13 cellular contexts compared by ENCODE assay signal in genomic region chr4:105572296-105572695, GRCh38.
A peak's percentile ranks its signal among the peaks of the same experiment; 100 is the strongest.
DNase-seq lines count a peak whose midpoint lies in the region; ATAC-seq lines count a peak whose summit lies in the region.
"Had no signal": no experiment of that assay in that cellular context is flagged by ENCODE, and none has a peak within 500 bp of the region (broad histone marks: within the 10 kb centered on the region; RNA-seq: fewer than 3 reads in every experiment).

No MANE protein-coding gene starts in this region.

- ATAC-seq in GM19463 (IDR thresholded peaks at IDR 0.05; ENCODE audit: unreplicated experiment) (peak; percentile 68), HG03432 (IDR thresholded peaks at IDR 0.05; ENCODE audit: unreplicated experiment) (peak; percentile 87), HG03095 (IDR thresholded peaks at IDR 0.05; ENCODE audit: unreplicated experiment) (no peak)
- ATAC-seq: A549; CD8-positive, alpha-beta T cell; HepG2 had no signal

- DNase-seq in NCI-H2029 treated with DMSO at 0.1 percent for 48 hours (lab: John Stamatoyannopoulos, UW) (peak; percentile 39), NCI-H2029 (lab: John Stamatoyannopoulos, UW) (no peak), NCI-H748 treated with DMSO at 0.1 percent for 48 hours (lab: John Stamatoyannopoulos, UW) (peak; percentile 20), NAMALWA (ENCODE audit: low spot score) (no peak), COLO668 (lab: John Stamatoyannopoulos, UW; ENCODE audit: unreplicated experiment) (no peak)
- DNase-seq: BE2C; Caco-2; CD8-positive, alpha-beta T cell had no signal

Comparison
In these comparisons a context has a peak if more than half of its experiments do, and no peak if none do; other contexts are left out.
1. DNase-seq: peak in NCI-H2029 treated with DMSO at 0.1 percent for 48 hours (single experiment) and NCI-H748 treated with DMSO at 0.1 percent for 48 hours (single experiment); none in NCI-H2029 (single experiment), NAMALWA (single experiment) and COLO668 (single experiment).